ENCODE assay signal across 24 cellular contexts in genomic region chr3:174342941-174343431, GRCh38.
A peak's percentile ranks its signal among the peaks of the same experiment; 100 is the strongest.
DNase-seq lines count a peak whose midpoint lies in the region; TF ChIP-seq lines count a peak whose summit lies in the region.
"Had no signal": no experiment of that assay in that cellular context is flagged by ENCODE, and none has a peak within 500 bp of the region (broad histone marks: within the 10 kb centered on the region; RNA-seq: fewer than 3 reads in every experiment).

No MANE protein-coding gene starts in this region.

- no peak overlapping the region for H3K4me3 Mint-ChIP-seq in HFFc6
- H3K4me3 Mint-ChIP-seq in immature natural killer cell: no peak overlapping the region
- H3K4me3 Mint-ChIP-seq: activated CD4-positive, alpha-beta T cell treated with anti-CD3 and anti-CD28 coated beads, Interleukin-2, amount 10 ng/mL, durations not matched to agents 7 days and 5 days; activated naive CD8-positive, alpha-beta T cell; activated T-helper 17 cell treated with anti-CD3 and anti-CD28 coated beads, Interleukin-2, amount 50 U/mL, for 72 hours; CD8-positive, alpha-beta memory T cell; dendritic cell treated with granulocyte-macrophage colony-stimulating factor and Interleukin-4, amounts not matched to agents 40 ng/mL and 50 ng/mL, for 4 days; stimulated activated effector memory CD8-positive, alpha-beta T cell treated with anti-CD3 and anti-CD28 coated beads, Interleukin-12 subunit alpha, Interleukin-12 subunit beta, amount 100 ng/mL, for 72 hours had no signal

- in situ Hi-C loops in astrocyte of the spinal cord (cut with HindIII; ENCODE audit: low sequenced_read_pairs): no loop called here

- TF ChIP-seq CTCF in AG09309 (IDR thresholded peaks at IDR 0.05; ENCODE audit: control insufficient read depth, insufficient read depth, low read depth, low read length, missing control alignments) (no peak), HFFc6 (IDR thresholded peaks at IDR 0.05) (0 out of 2 replicates have a peak, but pooled peaks have one; percentile 37), astrocyte of the spinal cord (IDR thresholded peaks at IDR 0.05; ENCODE audit: low read depth, low read length) (no peak), foreskin fibroblast (IDR thresholded peaks at IDR 0.05; ENCODE audit: low read depth, low read length) (no peak)

- H3K4me3 ChIP-seq in AG09309 (ENCODE audit: control insufficient read depth, low read depth, low read length) (no peak overlapping the region), astrocyte of the spinal cord (ENCODE audit: low read depth, low read length) (no peak overlapping the region), foreskin fibroblast (ENCODE audit: low read depth in 1 of 2, low read length in 2 of 2) (no peak overlapping the region)
- H3K4me3 ChIP-seq: body of pancreas, gastrocnemius medialis had no signal

- H3K27me3 Mint-ChIP-seq in HFFc6 (ENCODE audit: insufficient read depth): no peaks in the 10 kb centered on the region
- peaks cover 0 to 2% (median 0%) of the 10 kb centered on the region in 3 donors for H3K27me3 Mint-ChIP-seq in immature natural killer cell (ENCODE audit: low read depth in 3 of 3)
- H3K27me3 Mint-ChIP-seq: activated CD4-positive, alpha-beta T cell treated with anti-CD3 and anti-CD28 coated beads, Interleukin-2, amount 10 ng/mL, durations not matched to agents 7 days and 5 days; activated naive CD8-positive, alpha-beta T cell; activated T-helper 17 cell treated with anti-CD3 and anti-CD28 coated beads, Interleukin-2, amount 50 U/mL, for 72 hours; dendritic cell treated with granulocyte-macrophage colony-stimulating factor and Interleukin-4, amounts not matched to agents 40 ng/mL and 50 ng/mL, for 4 days had no signal

- H3K27ac Mint-ChIP-seq in HFFc6 (peak overlapping the region; percentile 44; the same call in 1 of the 2 replicates), immature natural killer cell (no peak overlapping the region)
- H3K27ac Mint-ChIP-seq: activated CD4-positive, alpha-beta T cell treated with anti-CD3 and anti-CD28 coated beads, Interleukin-2, amount 10 ng/mL, durations not matched to agents 7 days and 5 days; activated naive CD8-positive, alpha-beta T cell; activated T-helper 17 cell treated with anti-CD3 and anti-CD28 coated beads, Interleukin-2, amount 50 U/mL, for 72 hours; CD8-positive, alpha-beta memory T cell; dendritic cell treated with granulocyte-macrophage colony-stimulating factor and Interleukin-4, amounts not matched to agents 40 ng/mL and 50 ng/mL, for 4 days; stimulated activated effector memory CD8-positive, alpha-beta T cell treated with anti-CD3 and anti-CD28 coated beads, Interleukin-12 subunit alpha, Interleukin-12 subunit beta, amount 100 ng/mL, for 72 hours had no signal

- H3K36me3 Mint-ChIP-seq in HFFc6 (ENCODE audit: low read depth) (peaks cover 3% of the 10 kb centered on the region; the same call in 1 of the 2 replicates), immature natural killer cell (no peaks in the 10 kb centered on the region)
- H3K36me3 Mint-ChIP-seq: activated naive CD8-positive, alpha-beta T cell; CD8-positive, alpha-beta memory T cell; stimulated activated effector memory CD8-positive, alpha-beta T cell treated with anti-CD3 and anti-CD28 coated beads, Interleukin-12 subunit alpha, Interleukin-12 subunit beta, amount 100 ng/mL, for 72 hours had no signal

- DNase-seq in AG09309 (ENCODE audit: low read depth) (peak; percentile 61), HFFc6 (peak; percentile 55), astrocyte of the spinal cord (ENCODE audit: low read depth, low spot score) (peak; percentile 31), foreskin fibroblast (peak; percentile 34 to 68), immature natural killer cell (no peak), DMS79 treated with DMSO at 0.1 percent for 48 hours (lab: John Stamatoyannopoulos, UW) (no peak), NCI-H524 treated with DMSO at 0.1 percent for 48 hours (lab: John Stamatoyannopoulos, UW) (no peak), NOMO-1 (lab: John Stamatoyannopoulos, UW; ENCODE audit: unreplicated experiment in 2 of 2) (no peak)
- DNase-seq: ACHN; activated CD4-positive, alpha-beta T cell treated with anti-CD3 and anti-CD28 coated beads, Interleukin-2, amount 10 ng/mL, durations not matched to agents 7 days and 5 days; body of pancreas; CD8-positive, alpha-beta memory T cell; DMS53; gastrocnemius medialis; hypothalamus; NCI-H526 treated with DMSO at 0.1 percent for 48 hours; RPMI8226; SK-N-SH; stimulated activated CD4-positive, alpha-beta T cell treated with anti-CD3 and anti-CD28 coated beads, Interleukin-1b, Interleukin-23, amount 100 ng/mL, for 48 hours; T-helper 2 cell had no signal

- H3K9me3 Mint-ChIP-seq in HFFc6 (no peaks in the 10 kb centered on the region), immature natural killer cell (peaks cover 3 to 20% (median 7%) of the 10 kb centered on the region in 6 donors)
- H3K9me3 Mint-ChIP-seq: activated CD4-positive, alpha-beta T cell treated with anti-CD3 and anti-CD28 coated beads, Interleukin-2, amount 10 ng/mL, durations not matched to agents 7 days and 5 days had no signal

- H3K4me1 Mint-ChIP-seq in HFFc6 (ENCODE audit: low read depth): peaks cover 29% of the 10 kb centered on the region
- no peaks in the 10 kb centered on the region for H3K4me1 Mint-ChIP-seq in immature natural killer cell
- H3K4me1 Mint-ChIP-seq: activated CD4-positive, alpha-beta T cell treated with anti-CD3 and anti-CD28 coated beads, Interleukin-2, amount 10 ng/mL, durations not matched to agents 7 days and 5 days; activated T-helper 17 cell treated with anti-CD3 and anti-CD28 coated beads, Interleukin-2, amount 50 U/mL, for 72 hours; CD8-positive, alpha-beta memory T cell; stimulated activated effector memory CD8-positive, alpha-beta T cell treated with anti-CD3 and anti-CD28 coated beads, Interleukin-12 subunit alpha, Interleukin-12 subunit beta, amount 100 ng/mL, for 72 hours had no signal

Comparison
In these comparisons a context has a peak if more than half of its experiments do, and no peak if none do; other contexts are left out.
1. DNase-seq: peak in AG09309 (single experiment), HFFc6 (single experiment), astrocyte of the spinal cord (single experiment) and foreskin fibroblast (2 of 2); none in immature natural killer cell (0 of 3), DMS79 treated with DMSO at 0.1 percent for 48 hours (single experiment), NCI-H524 treated with DMSO at 0.1 percent for 48 hours (single experiment) and NOMO-1 (0 of 2).